ENCODE assay signal across 10 cellular contexts in genomic region chr2:207135801-207136457, GRCh38. TPM values are rescaled to one million over a fixed set of nuclear protein-coding genes. Genes with fewer than 3 reads are reported as not detected.
DNase-seq lines count a peak whose midpoint lies in the region; ATAC-seq and TF ChIP-seq lines count a peak whose summit lies in the region.
"Had no signal": no experiment of that assay in that cellular context is flagged by ENCODE, and none has a peak within 500 bp of the region (broad histone marks: within the 10 kb centered on the region; RNA-seq: fewer than 3 reads in every experiment).

No MANE protein-coding gene starts in this region.

- H3K36me3 Mint-ChIP-seq in T-helper 1 cell treated with Interleukin-12 subunit alpha and Interleukin-12 subunit beta and Interleukin-4 antibody, amounts not matched to agents 30 μg/mL and 1 μg/mL, for 36 hours (ENCODE audit: low read depth): peaks cover 42% of the 10 kb centered on the region

- no peaks in the 10 kb centered on the region for H3K36me3 ChIP-seq in PC-3 (ENCODE audit: low read depth, low read length)
- peaks cover 0 to 3% (median 0%) of the 10 kb centered on the region in 6 donors for H3K36me3 ChIP-seq in spleen

- H4K20me1 ChIP-seq in PC-3 (ENCODE audit: low read length): no peaks in the 10 kb centered on the region

- peak overlapping the region; percentile 29 for H3K4me3 Mint-ChIP-seq in T-helper 1 cell treated with Interleukin-12 subunit alpha and Interleukin-12 subunit beta and Interleukin-4 antibody, amounts not matched to agents 30 μg/mL and 1 μg/mL, for 36 hours

- H3K9me3 ChIP-seq in PC-3 (ENCODE audit: low read length): no peaks in the 10 kb centered on the region
- H3K9me3 ChIP-seq in spleen: no peaks in the 10 kb centered on the region

- peak overlapping the region; percentile 41 for H3K27ac ChIP-seq in PC-3 (ENCODE audit: low read length)
- H3K27ac ChIP-seq in dorsolateral prefrontal cortex: peak overlapping the region in 55 of 59 donors; percentile 4 to 94 (median 62)
- H3K27ac ChIP-seq in spleen: peak overlapping the region; percentile 10 to 95 (median 63)

- no peak for ATAC-seq in PC-3
- no peak for ATAC-seq in GM18867 (IDR thresholded peaks at IDR 0.05; ENCODE audit: unreplicated experiment)
- ATAC-seq in HG03159 (IDR thresholded peaks at IDR 0.05; ENCODE audit: unreplicated experiment): no peak

- CTCF ChIA-PET in PC-3 (lab: Charles Lee): no interaction called here

- H2AFZ ChIP-seq in PC-3 (ENCODE audit: low read length): no peak overlapping the region

- 32 to 48% (median 37%) methylated on average over 9 of the region's 9 CpGs for WGBS in spleen, 5 donors

- H3K79me2 ChIP-seq in PC-3 (ENCODE audit: low read length): peaks cover 9% of the 10 kb centered on the region; the same call in 1 of the 2 replicates

- no peaks in the 10 kb centered on the region for H3K9me2 ChIP-seq in PC-3 (replicated peaks; ENCODE audit: low read length)

- BruUV-seq in PC-3 (replicated peaks; lab: Mats Ljungman, UMichigan): no TSS peak

- peaks cover 35% of the 10 kb centered on the region for H3K4me1 Mint-ChIP-seq in T-helper 1 cell treated with Interleukin-12 subunit alpha and Interleukin-12 subunit beta and Interleukin-4 antibody, amounts not matched to agents 30 μg/mL and 1 μg/mL, for 36 hours (ENCODE audit: low read depth)

- TF ChIP-seq CTCF in PC-3 (conservative IDR thresholded peaks at IDR 0.05; ENCODE audit: low read depth, low read length) (no peak), dorsolateral prefrontal cortex (IDR thresholded peaks at IDR 0.05 in 54 of 56, conservative IDR thresholded peaks at IDR 0.05 in 2 of 56; ENCODE audit: low read depth in 1 of 56, partially characterized antibody in 56 of 56) (no peak), spleen (IDR thresholded peaks at IDR 0.05 in 8 of 11, conservative IDR thresholded peaks at IDR 0.05 in 3 of 11) (no peak)

- no peaks in the 10 kb centered on the region for H3K9me3 Mint-ChIP-seq in T-helper 1 cell treated with Interleukin-12 subunit alpha and Interleukin-12 subunit beta and Interleukin-4 antibody, amounts not matched to agents 30 μg/mL and 1 μg/mL, for 36 hours

- H3K9ac ChIP-seq in PC-3 (ENCODE audit: low read length): no peak overlapping the region

- no peaks in the 10 kb centered on the region for H3F3A ChIP-seq in PC-3 (ENCODE audit: low read length, unreplicated experiment)

- H3K27me3 ChIP-seq in PC-3 (ENCODE audit: low read length): no peaks in the 10 kb centered on the region
- no peaks in the 10 kb centered on the region for H3K27me3 ChIP-seq in dorsolateral prefrontal cortex
- H3K27me3 ChIP-seq in spleen (replicated peaks in 1 of 7): no peaks in the 10 kb centered on the region

- peak overlapping the region; percentile 62 for H3K27ac Mint-ChIP-seq in T-helper 1 cell treated with Interleukin-12 subunit alpha and Interleukin-12 subunit beta and Interleukin-4 antibody, amounts not matched to agents 30 μg/mL and 1 μg/mL, for 36 hours

- peak overlapping the region; percentile 39 for H3K4me2 ChIP-seq in PC-3 (ENCODE audit: low read length)

- DNase-seq in T-helper 1 cell: no peak
- DNase-seq in PC-3: no peak
- no peak for DNase-seq in dorsolateral prefrontal cortex
- no peak for DNase-seq in spleen
- DNase-seq in 8988T: no peak
- DNase-seq: activated CD4-positive, alpha-beta T cell treated with anti-CD3 and anti-CD28 coated beads for 1 hour; NCI-H2081 treated with DMSO at 0.1 percent for 48 hours had no signal

- H3K4me1 ChIP-seq in PC-3 (ENCODE audit: insufficient read depth, low read length) (peaks cover 34% of the 10 kb centered on the region), spleen (peaks cover 25 to 99% (median 57%) of the 10 kb centered on the region in 6 donors)

- TF ChIP-seq POLR2A in spleen (IDR thresholded peaks at IDR 0.05): no peak

- H3K4me3 ChIP-seq in PC-3 (ENCODE audit: low read length) (no peak overlapping the region), dorsolateral prefrontal cortex (peak overlapping the region in 1 of 59 donors; percentile 5), spleen (peak overlapping the region in 1 of 8 donors; percentile 15)

- intact Hi-C loops in PC-3 (cut with micrococcal nuclease) (no loop called here), dorsolateral prefrontal cortex (cut with DNase I) (no loop called here), spleen (cut with DNase I; ENCODE audit: low total_unique reads) (no loop called here)

- no peaks in the 10 kb centered on the region for H3K27me3 Mint-ChIP-seq in T-helper 1 cell treated with Interleukin-12 subunit alpha and Interleukin-12 subunit beta and Interleukin-4 antibody, amounts not matched to agents 30 μg/mL and 1 μg/mL, for 36 hours (ENCODE audit: low read depth)

- POLR2A ChIA-PET in PC-3 (lab: Charles Lee; ENCODE audit: unreplicated experiment): no interaction called here

RNA-seq across cellular contexts. Expression of gene KLF7, which starts 29.8 kb away (rescaled TPM):
- 4.0 and 5.6 TPM in 2 replicates for total RNA-seq in PC-3 (2014; rRNA removed)
- total RNA-seq in dorsolateral prefrontal cortex: 10 to 100 TPM; 28.9 to 88.4 (median 49.9) TPM
- 10 to 100 TPM; 23.6 to 74.4 (median 43.3) TPM for total RNA-seq in spleen
- 1 to 10 TPM; 2.9 to 3.8 (median 2.9) TPM for polyA plus RNA-seq in spleen
